ENCODE assay signal across 21 cellular contexts in the genomic region with DNA sequence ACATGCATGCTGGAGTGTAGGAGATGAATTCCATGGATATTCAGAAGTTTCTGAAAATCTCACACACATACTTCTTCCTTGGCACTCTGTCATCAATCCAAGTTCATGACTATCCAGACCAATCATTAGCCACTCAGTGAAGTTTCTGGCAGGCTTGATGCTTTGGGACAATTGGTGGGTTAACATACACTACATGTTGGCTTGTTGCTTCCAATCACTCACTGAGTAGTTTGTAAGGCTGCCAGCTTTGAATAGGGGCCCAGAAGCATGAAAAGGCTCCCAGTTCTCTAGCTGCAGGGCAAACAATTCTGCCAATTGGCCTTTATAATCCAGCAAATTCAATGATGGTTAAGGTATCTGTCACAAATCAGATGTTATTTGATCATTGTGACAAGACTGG.
A peak's percentile ranks its signal among the peaks of the same experiment; 100 is the strongest.
DNase-seq lines count a peak whose midpoint lies in the region; ATAC-seq and TF ChIP-seq lines count a peak whose summit lies in the region.
"Had no signal": no experiment of that assay in that cellular context is flagged by ENCODE, and none has a peak within 500 bp of the region (broad histone marks: within the 10 kb centered on the region; RNA-seq: fewer than 3 reads in every experiment).

No MANE protein-coding gene starts in this region.

- H3F3A ChIP-seq in GM23338 (replicated peaks; ENCODE audit: low read depth): no peaks in the 10 kb centered on the region

- H3K79me2 ChIP-seq in GM23338 (replicated peaks; ENCODE audit: insufficient read depth): no peaks in the 10 kb centered on the region

- H2AFZ ChIP-seq in GM23338: peak overlapping the region; percentile 78; the same call in 1 of the 2 replicates

- H3K4me1 ChIP-seq in GM23338 (ENCODE audit: insufficient read depth): no peaks in the 10 kb centered on the region
- H3K4me1 ChIP-seq: BLaER1 treated with 17β-estradiol and CSF1 and Interleukin-3, amounts not matched to agents 10 nM and 100 nM had no signal

- in situ Hi-C loops in GM13976 (cut with MboI; ENCODE audit: low sequenced_read_pairs, unreplicated experiment): no loop called here

- ATAC-seq in GM23338: no peak
- ATAC-seq: HCT116, Panc1 had no signal

- H3K27me3 Mint-ChIP-seq in GM23338 (ENCODE audit: insufficient read depth, low read depth, poor library complexity): no peaks in the 10 kb centered on the region
- no peaks in the 10 kb centered on the region for H3K27me3 Mint-ChIP-seq in progenitor cell of endocrine pancreas
- H3K27me3 Mint-ChIP-seq: CD4-positive, alpha-beta T cell had no signal

- H3K27ac Mint-ChIP-seq in GM23338 (no peak overlapping the region), progenitor cell of endocrine pancreas (no peak overlapping the region)
- H3K27ac Mint-ChIP-seq: CD4-positive, alpha-beta T cell had no signal

- peaks cover 14% of the 10 kb centered on the region for H3K9me2 ChIP-seq in GM23338 (ENCODE audit: insufficient read depth)

- H4K20me1 ChIP-seq in GM23338 (replicated peaks; ENCODE audit: insufficient read depth): no peaks in the 10 kb centered on the region
- H4K20me1 ChIP-seq: BLaER1 treated with 17β-estradiol and CSF1 and Interleukin-3, amounts not matched to agents 10 nM and 100 nM had no signal

- H3K36me3 ChIP-seq in GM23338 (ENCODE audit: insufficient read depth): 0 out of 2 replicates have a peak, but pooled peaks cover 3% of the 10 kb centered on the region
- H3K36me3 ChIP-seq: BLaER1 treated with 17β-estradiol and CSF1 and Interleukin-3, amounts not matched to agents 10 nM and 100 nM had no signal

- H3K4me1 Mint-ChIP-seq in GM23338: no peaks in the 10 kb centered on the region
- no peaks in the 10 kb centered on the region for H3K4me1 Mint-ChIP-seq in progenitor cell of endocrine pancreas (ENCODE audit: low read depth)

- H3K27me3 ChIP-seq in GM23338 (ENCODE audit: insufficient read depth): no peaks in the 10 kb centered on the region
- H3K27me3 ChIP-seq: BLaER1 treated with 17β-estradiol and CSF1 and Interleukin-3, amounts not matched to agents 10 nM and 100 nM had no signal

- TF ChIP-seq CTCF in GM23338 (conservative IDR thresholded peaks at IDR 0.05; ENCODE audit: low read depth in 2 of 2) (no peak), GM13976 (IDR thresholded peaks at IDR 0.05; ENCODE audit: borderline replicate concordance, control extremely low read depth, extremely low read depth, insufficient read depth, missing control alignments) (no peak), progenitor cell of endocrine pancreas (IDR thresholded peaks at IDR 0.05; ENCODE audit: unreplicated experiment) (no peak)

- H3K9me3 Mint-ChIP-seq in GM23338: peaks cover 16% of the 10 kb centered on the region; the same call in 2 of the 3 replicates
- peaks cover 9% of the 10 kb centered on the region for H3K9me3 Mint-ChIP-seq in progenitor cell of endocrine pancreas (ENCODE audit: low read depth)

- no peak overlapping the region for H3K4me2 ChIP-seq in GM23338
- H3K4me2 ChIP-seq: BLaER1 treated with 17β-estradiol and CSF1 and Interleukin-3, amounts not matched to agents 10 nM and 100 nM had no signal

- H3K4me3 Mint-ChIP-seq in GM23338 (no peak overlapping the region), progenitor cell of endocrine pancreas (ENCODE audit: low read depth) (no peak overlapping the region)
- H3K4me3 Mint-ChIP-seq: CD4-positive, alpha-beta T cell had no signal

- DNase-seq in GM23338 (ENCODE audit: low spot score) (no peak), astrocyte of the hippocampus (ENCODE audit: low read depth, low spot score) (peak; percentile 73), medulla oblongata (ENCODE audit: extremely low spot score) (peak; percentile 75), superior temporal gyrus (ENCODE audit: extremely low spot score) (peak; percentile 74), cerebellar cortex (ENCODE audit: low spot score) (no peak), GM13976 (ENCODE audit: low spot score) (no peak), progenitor cell of endocrine pancreas (ENCODE audit: low spot score, unreplicated experiment) (no peak)
- DNase-seq: CD4-positive, alpha-beta T cell; DMS53; GOT3; NCI-H1092; NCI-H1436; NCI-H187 treated with DMSO at 0.1 percent for 48 hours; NCI-H2171 treated with DMSO at 0.1 percent for 48 hours; NCI-H345; NCI-H524 treated with DMSO at 0.1 percent for 48 hours; NCI-H82; SHP77 treated with DMSO at 0.1 percent for 48 hours had no signal

- H3K27ac ChIP-seq in GM23338 (ENCODE audit: low read depth): no peak overlapping the region
- H3K27ac ChIP-seq: BLaER1 treated with 17β-estradiol and CSF1 and Interleukin-3, amounts not matched to agents 10 nM and 100 nM had no signal

- no peak overlapping the region for H3K4me3 ChIP-seq in GM23338
- H3K4me3 ChIP-seq: BLaER1 treated with 17β-estradiol and CSF1 and Interleukin-3, amounts not matched to agents 10 nM and 100 nM had no signal

- H3K36me3 Mint-ChIP-seq in GM23338 (ENCODE audit: low read depth) (peaks cover 7% of the 10 kb centered on the region; the same call in 2 of the 3 replicates), progenitor cell of endocrine pancreas (ENCODE audit: insufficient read depth) (no peaks in the 10 kb centered on the region)

TF ChIP-seq in GM23338, 12 proteins besides CTCF, POLR2A, EP300 and RAD21:
- TF ChIP-seq NANOG (IDR thresholded peaks at IDR 0.05; ENCODE audit: borderline replicate concordance) (no peak), CREB1 (CRISPR knock-in tag; IDR thresholded peaks at IDR 0.05; ENCODE audit: low read depth) (no peak), POLR2AphosphoS5 (IDR thresholded peaks at IDR 0.05; ENCODE audit: low read depth) (no peak)
- TF ChIP-seq, protein P1, sequence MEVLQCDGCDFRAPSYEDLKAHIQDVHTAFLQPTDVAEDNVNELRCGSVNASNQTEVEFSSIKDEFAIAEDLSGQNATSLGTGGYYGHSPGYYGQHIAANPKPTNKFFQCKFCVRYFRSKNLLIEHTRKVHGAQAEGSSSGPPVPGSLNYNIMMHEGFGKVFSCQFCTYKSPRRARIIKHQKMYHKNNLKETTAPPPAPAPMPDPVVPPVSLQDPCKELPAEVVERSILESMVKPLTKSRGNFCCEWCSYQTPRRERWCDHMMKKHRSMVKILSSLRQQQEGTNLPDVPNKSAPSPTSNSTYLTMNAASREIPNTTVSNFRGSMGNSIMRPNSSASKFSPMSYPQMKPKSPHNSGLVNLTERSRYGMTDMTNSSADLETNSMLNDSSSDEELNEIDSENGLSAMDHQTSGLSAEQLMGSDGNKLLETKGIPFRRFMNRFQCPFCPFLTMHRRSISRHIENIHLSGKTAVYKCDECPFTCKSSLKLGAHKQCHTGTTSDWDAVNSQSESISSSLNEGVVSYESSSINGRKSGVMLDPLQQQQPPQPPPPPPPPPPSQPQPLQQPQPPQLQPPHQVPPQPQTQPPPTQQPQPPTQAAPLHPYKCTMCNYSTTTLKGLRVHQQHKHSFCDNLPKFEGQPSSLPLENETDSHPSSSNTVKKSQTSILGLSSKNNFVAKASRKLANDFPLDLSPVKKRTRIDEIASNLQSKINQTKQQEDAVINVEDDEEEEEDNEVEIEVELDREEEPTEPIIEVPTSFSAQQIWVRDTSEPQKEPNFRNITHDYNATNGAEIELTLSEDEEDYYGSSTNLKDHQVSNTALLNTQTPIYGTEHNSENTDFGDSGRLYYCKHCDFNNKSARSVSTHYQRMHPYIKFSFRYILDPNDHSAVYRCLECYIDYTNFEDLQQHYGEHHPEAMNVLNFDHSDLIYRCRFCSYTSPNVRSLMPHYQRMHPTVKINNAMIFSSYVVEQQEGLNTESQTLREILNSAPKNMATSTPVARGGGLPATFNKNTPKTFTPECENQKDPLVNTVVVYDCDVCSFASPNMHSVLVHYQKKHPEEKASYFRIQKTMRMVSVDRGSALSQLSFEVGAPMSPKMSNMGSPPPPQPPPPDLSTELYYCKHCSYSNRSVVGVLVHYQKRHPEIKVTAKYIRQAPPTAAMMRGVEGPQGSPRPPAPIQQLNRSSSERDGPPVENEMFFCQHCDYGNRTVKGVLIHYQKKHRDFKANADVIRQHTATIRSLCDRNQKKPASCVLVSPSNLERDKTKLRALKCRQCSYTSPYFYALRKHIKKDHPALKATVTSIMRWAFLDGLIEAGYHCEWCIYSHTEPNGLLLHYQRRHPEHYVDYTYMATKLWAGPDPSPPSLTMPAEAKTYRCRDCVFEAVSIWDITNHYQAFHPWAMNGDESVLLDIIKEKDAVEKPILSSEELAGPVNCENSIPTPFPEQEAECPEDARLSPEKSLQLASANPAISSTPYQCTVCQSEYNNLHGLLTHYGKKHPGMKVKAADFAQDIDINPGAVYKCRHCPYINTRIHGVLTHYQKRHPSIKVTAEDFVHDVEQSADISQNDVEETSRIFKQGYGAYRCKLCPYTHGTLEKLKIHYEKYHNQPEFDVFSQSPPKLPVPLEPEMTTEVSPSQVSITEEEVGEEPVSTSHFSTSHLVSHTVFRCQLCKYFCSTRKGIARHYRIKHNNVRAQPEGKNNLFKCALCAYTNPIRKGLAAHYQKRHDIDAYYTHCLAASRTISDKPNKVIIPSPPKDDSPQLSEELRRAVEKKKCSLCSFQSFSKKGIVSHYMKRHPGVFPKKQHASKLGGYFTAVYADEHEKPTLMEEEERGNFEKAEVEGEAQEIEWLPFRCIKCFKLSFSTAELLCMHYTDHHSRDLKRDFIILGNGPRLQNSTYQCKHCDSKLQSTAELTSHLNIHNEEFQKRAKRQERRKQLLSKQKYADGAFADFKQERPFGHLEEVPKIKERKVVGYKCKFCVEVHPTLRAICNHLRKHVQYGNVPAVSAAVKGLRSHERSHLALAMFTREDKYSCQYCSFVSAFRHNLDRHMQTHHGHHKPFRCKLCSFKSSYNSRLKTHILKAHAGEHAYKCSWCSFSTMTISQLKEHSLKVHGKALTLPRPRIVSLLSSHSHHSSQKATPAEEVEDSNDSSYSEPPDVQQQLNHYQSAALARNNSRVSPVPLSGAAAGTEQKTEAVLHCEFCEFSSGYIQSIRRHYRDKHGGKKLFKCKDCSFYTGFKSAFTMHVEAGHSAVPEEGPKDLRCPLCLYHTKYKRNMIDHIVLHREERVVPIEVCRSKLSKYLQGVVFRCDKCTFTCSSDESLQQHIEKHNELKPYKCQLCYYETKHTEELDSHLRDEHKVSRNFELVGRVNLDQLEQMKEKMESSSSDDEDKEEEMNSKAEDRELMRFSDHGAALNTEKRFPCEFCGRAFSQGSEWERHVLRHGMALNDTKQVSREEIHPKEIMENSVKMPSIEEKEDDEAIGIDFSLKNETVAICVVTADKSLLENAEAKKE (CRISPR knock-in tag; IDR thresholded peaks at IDR 0.05): no peak

Comparison
In these comparisons a context has a peak if more than half of its experiments do, and no peak if none do; other contexts are left out.
1. DNase-seq: peak in astrocyte of the hippocampus (single experiment), medulla oblongata (single experiment) and superior temporal gyrus (single experiment); none in GM23338 (single experiment), cerebellar cortex (single experiment), GM13976 (single experiment) and progenitor cell of endocrine pancreas (single experiment).